In the genomic region with DNA sequence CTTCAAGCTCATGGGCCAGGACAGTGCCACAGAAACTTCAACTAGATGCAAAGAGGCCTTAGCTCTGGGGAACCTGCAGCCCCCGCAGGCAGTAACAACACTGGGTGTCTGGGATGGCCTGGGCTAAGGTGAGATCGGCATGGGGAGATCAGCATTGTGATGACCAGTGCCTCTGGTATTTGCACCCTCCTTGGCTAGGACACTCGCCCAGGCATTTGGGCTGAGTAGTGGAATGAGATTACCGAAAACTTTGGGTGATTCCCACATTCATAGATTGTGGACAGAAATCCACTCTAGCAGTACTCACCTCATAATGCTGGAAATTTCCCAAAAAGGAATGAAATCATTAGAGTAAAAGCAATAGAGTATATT, we compare ENCODE assay signal across 17 cellular contexts.
DNase-seq lines count a peak whose midpoint lies in the region; ATAC-seq, FAIRE-seq and TF ChIP-seq lines count a peak whose summit lies in the region.
"Had no signal": no experiment of that assay in that cellular context is flagged by ENCODE, and none has a peak within 500 bp of the region (broad histone marks: within the 10 kb centered on the region; RNA-seq: fewer than 3 reads in every experiment).

No MANE protein-coding gene starts in this region.

- H3K4me1 ChIP-seq in fibroblast of lung (ENCODE audit: control insufficient read depth, extremely low read depth, insufficient read depth, low read length) (peaks cover 13% of the 10 kb centered on the region), mesendoderm (ENCODE audit: control insufficient read depth, low read depth, low read length) (no peaks in the 10 kb centered on the region), small intestine (ENCODE audit: control insufficient read depth in 2 of 2, insufficient read depth in 1 of 2, low read depth in 1 of 2, low read length in 1 of 2) (no peaks in the 10 kb centered on the region), pancreas (no peaks in the 10 kb centered on the region)
- H3K4me1 ChIP-seq: uterus had no signal

- WGBS in mesendoderm (ENCODE audit: extremely low coverage, insufficient coverage, low lambda C conversion rate): no CpG with 5 or more reads among the region's 4 CpGs
- WGBS in small intestine, 3 donors: 90 to 100% (median 91%) methylated on average over 4 of the region's 4 CpGs
- whole genome bisulfite sequencing in pancreas, 2 donors: 89 to 94% methylated on average over 4 of the region's 4 CpGs

- no peak overlapping the region for H3K9ac ChIP-seq in fibroblast of lung (ENCODE audit: insufficient read depth, low read length)
- no peak overlapping the region for H3K9ac ChIP-seq in mesendoderm (ENCODE audit: low read length)

- no peak overlapping the region for H2AFZ ChIP-seq in fibroblast of lung (ENCODE audit: low read length)

- H4K20me1 ChIP-seq in fibroblast of lung (ENCODE audit: control insufficient read depth, extremely low read depth, insufficient read depth, low read length): no peaks in the 10 kb centered on the region

- POLR2A ChIA-PET in RWPE1 (lab: Yijun Ruan, JAX; ENCODE audit: low non-redundant PET): no interaction called here

- DNase-seq in AG09309 (ENCODE audit: low read depth): peak; percentile 16
- DNase-seq in RWPE1 (ENCODE audit: low spot score): peak; percentile 22
- peak in 1 of 2 donors; percentile 65 for DNase-seq in fibroblast of lung (ENCODE audit: low read depth in 2 of 2)
- peak; percentile 13 for DNase-seq in mesendoderm
- DNase-seq in small intestine: no peak
- DNase-seq in T-helper 2 cell treated with Interferon-gamma antibody and Interleukin-4, amounts not matched to agents 5 μg/mL and 100 μg/mL, for 36 hours (ENCODE audit: low spot score): no peak
- DNase-seq in NCI-H1092 (lab: John Stamatoyannopoulos, UW): no peak
- no peak for DNase-seq in pancreas
- DNase-seq: activated CD4-positive, CD25-positive, alpha-beta regulatory T cell; activated T-cell treated with anti-CD3 and anti-CD28 coated beads for 4 hours; effector CD8-positive, alpha-beta T cell; MM.1S; NK-92 treated with Interleukin-12 subunit alpha and Interleukin-12 subunit beta, amount 100 ng/mL, for 24 hours; ovary had no signal

- no peak overlapping the region for H2BK120ac ChIP-seq in mesendoderm (ENCODE audit: low read depth, low read length)

- H3K18ac ChIP-seq in mesendoderm (ENCODE audit: low read length): no peak overlapping the region

- no peaks in the 10 kb centered on the region for H3K27me3 ChIP-seq in fibroblast of lung (ENCODE audit: control insufficient read depth, insufficient read depth, low read length)
- no peaks in the 10 kb centered on the region for H3K27me3 ChIP-seq in mesendoderm (ENCODE audit: insufficient read depth, low read length, poor library complexity)
- H3K27me3 ChIP-seq in small intestine (ENCODE audit: control insufficient read depth in 2 of 2, insufficient read depth in 2 of 2, low read length in 2 of 2): no peaks in the 10 kb centered on the region
- no peaks in the 10 kb centered on the region for H3K27me3 ChIP-seq in pancreas
- H3K27me3 ChIP-seq: ovary, uterus had no signal

- ATAC-seq in pancreas: no peak

- no peaks in the 10 kb centered on the region for H3K27me3 Mint-ChIP-seq in T-helper 2 cell treated with Interferon-gamma antibody and Interleukin-4, amounts not matched to agents 5 μg/mL and 100 μg/mL, for 36 hours (ENCODE audit: low read depth)

- H3K36me3 ChIP-seq in fibroblast of lung (ENCODE audit: control insufficient read depth, insufficient read depth, low read length) (peaks cover 15% of the 10 kb centered on the region), mesendoderm (ENCODE audit: control insufficient read depth, insufficient read depth, low read length) (peaks cover 10% of the 10 kb centered on the region), small intestine (ENCODE audit: control insufficient read depth in 2 of 2, insufficient read depth in 2 of 2, low read length in 2 of 2) (peaks cover 0 to 35% of the 10 kb centered on the region in 2 donors), pancreas (peaks cover 2 to 19% (median 7%) of the 10 kb centered on the region in 3 donors)
- H3K36me3 ChIP-seq: ovary, uterus had no signal

- H3K4me3 Mint-ChIP-seq in T-helper 2 cell treated with Interferon-gamma antibody and Interleukin-4, amounts not matched to agents 5 μg/mL and 100 μg/mL, for 36 hours: no peak overlapping the region

- H3K27ac ChIP-seq in RWPE1: peak overlapping the region; percentile 93
- H3K27ac ChIP-seq in fibroblast of lung (ENCODE audit: insufficient read depth, low read length): peak overlapping the region; percentile 33
- H3K27ac ChIP-seq in mesendoderm (ENCODE audit: low read depth, low read length): no peak overlapping the region
- no peak overlapping the region for H3K27ac ChIP-seq in small intestine (ENCODE audit: low read depth in 1 of 2, low read length in 1 of 2)
- H3K27ac ChIP-seq in pancreas: no peak overlapping the region
- H3K27ac ChIP-seq: ovary, uterus had no signal

- no peak overlapping the region for H3K23ac ChIP-seq in mesendoderm (ENCODE audit: low read length)

- intact Hi-C loops in pancreas (cut with DNase I): no loop called here

- H3K36me3 Mint-ChIP-seq in T-helper 2 cell treated with Interferon-gamma antibody and Interleukin-4, amounts not matched to agents 5 μg/mL and 100 μg/mL, for 36 hours (ENCODE audit: low read depth): peaks cover 41% of the 10 kb centered on the region

- CTCF ChIA-PET in RWPE1 (lab: Yijun Ruan, JAX): no interaction called here

- no peak overlapping the region for H3K56ac ChIP-seq in mesendoderm (ENCODE audit: low read length)

- no peak overlapping the region for H4K5ac ChIP-seq in mesendoderm (ENCODE audit: low read length)

- H3K4me3 ChIP-seq in AG09309 (ENCODE audit: control insufficient read depth, low read depth, low read length) (no peak overlapping the region), fibroblast of lung (replicated peaks in 1 of 4; ENCODE audit: control extremely low read depth in 1 of 4, insufficient read depth in 1 of 4, low read depth in 3 of 4, low read length in 4 of 4) (no peak overlapping the region), mesendoderm (ENCODE audit: low read length) (no peak overlapping the region), small intestine (ENCODE audit: low read depth in 1 of 2, low read length in 2 of 2) (no peak overlapping the region), pancreas (no peak overlapping the region)
- H3K4me3 ChIP-seq: ovary, uterus had no signal

- H4K8ac ChIP-seq in mesendoderm (ENCODE audit: low read depth, low read length): no peak overlapping the region

- H2BK5ac ChIP-seq in mesendoderm (ENCODE audit: low read length): no peak overlapping the region

- no peaks in the 10 kb centered on the region for H3K9me3 Mint-ChIP-seq in T-helper 2 cell treated with Interferon-gamma antibody and Interleukin-4, amounts not matched to agents 5 μg/mL and 100 μg/mL, for 36 hours

- H3K27ac Mint-ChIP-seq in T-helper 2 cell treated with Interferon-gamma antibody and Interleukin-4, amounts not matched to agents 5 μg/mL and 100 μg/mL, for 36 hours: no peak overlapping the region

- H2AK5ac ChIP-seq in mesendoderm (ENCODE audit: low read length): no peak overlapping the region

- H3K4ac ChIP-seq in mesendoderm (ENCODE audit: low read depth, low read length): no peak overlapping the region

- no peak overlapping the region for H2BK15ac ChIP-seq in mesendoderm (replicated peaks; ENCODE audit: low read depth)

- no peaks in the 10 kb centered on the region for H3K79me2 ChIP-seq in fibroblast of lung (ENCODE audit: control insufficient read depth, insufficient read depth, low read length)
- H3K79me2 ChIP-seq in mesendoderm (ENCODE audit: control insufficient read depth, insufficient read depth, low read length): no peaks in the 10 kb centered on the region

- no peaks in the 10 kb centered on the region for H3K4me1 Mint-ChIP-seq in T-helper 2 cell treated with Interferon-gamma antibody and Interleukin-4, amounts not matched to agents 5 μg/mL and 100 μg/mL, for 36 hours (ENCODE audit: low read depth)

- FAIRE-seq in small intestine (lab: Jason Lieb, UNC) (no peak), pancreas (lab: Jason Lieb, UNC) (no peak)
- FAIRE-seq: GM19239, H1 had no signal

- TF ChIP-seq CTCF in AG09309 (IDR thresholded peaks at IDR 0.05; ENCODE audit: control insufficient read depth, insufficient read depth, low read depth, low read length, missing control alignments) (no peak), RWPE1 (conservative IDR thresholded peaks at IDR 0.05; ENCODE audit: low read depth) (no peak), fibroblast of lung (conservative IDR thresholded peaks at IDR 0.05 in 1 of 2, IDR thresholded peaks at IDR 0.05 in 1 of 2; ENCODE audit: low read depth in 1 of 2, low read length in 2 of 2) (no peak), pancreas (IDR thresholded peaks at IDR 0.05) (no peak)

- H3K9me3 ChIP-seq in fibroblast of lung (ENCODE audit: control insufficient read depth, insufficient read depth, low read depth, low read length) (no peaks in the 10 kb centered on the region), small intestine (ENCODE audit: control insufficient read depth, low read depth) (no peaks in the 10 kb centered on the region), pancreas (no peaks in the 10 kb centered on the region)
- H3K9me3 ChIP-seq: ovary, uterus had no signal

- H3K79me1 ChIP-seq in mesendoderm (ENCODE audit: low read length): no peaks in the 10 kb centered on the region

- peak overlapping the region; percentile 33 for H3K4me2 ChIP-seq in fibroblast of lung (ENCODE audit: extremely low read depth, insufficient read depth, low read length)
- no peak overlapping the region for H3K4me2 ChIP-seq in mesendoderm (ENCODE audit: low read length)

Comparison
In these comparisons a context has a peak if more than half of its experiments do, and no peak if none do; other contexts are left out.
1. DNase-seq: peak in AG09309 (single experiment), RWPE1 (single experiment) and mesendoderm (single experiment); none in small intestine (single experiment), T-helper 2 cell treated with Interferon-gamma antibody and Interleukin-4, amounts not matched to agents 5 μg/mL and 100 μg/mL, for 36 hours (single experiment), NCI-H1092 (single experiment) and pancreas (0 of 6).
2. H3K27ac ChIP-seq: peak in RWPE1 (single experiment) and fibroblast of lung (single experiment); none in mesendoderm (single experiment), small intestine (0 of 2) and pancreas (0 of 4).